Comparison of ENCODE assay signal across 2 cellular contexts in the genomic region with DNA sequence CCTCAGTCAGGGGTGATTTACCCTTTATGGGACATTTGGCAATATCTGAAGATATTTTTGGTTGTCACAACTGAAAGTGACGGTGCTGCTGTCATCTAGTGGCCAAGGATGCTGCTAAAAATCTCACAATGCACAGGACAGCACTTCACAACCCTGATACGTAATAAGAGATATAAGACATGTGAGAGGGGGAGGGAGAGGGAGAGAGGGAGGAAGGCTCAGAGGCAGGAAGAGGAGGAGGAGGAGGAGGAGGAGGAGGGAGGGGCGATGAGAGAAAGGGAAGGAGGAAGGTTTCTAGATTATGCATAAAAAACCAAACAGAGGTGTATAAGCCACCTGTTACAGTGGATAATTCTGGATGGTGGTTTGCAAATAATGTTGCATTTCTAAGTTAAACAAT.
TF ChIP-seq lines count a peak whose summit lies in the region.

No MANE protein-coding gene starts in this region.

TF ChIP-seq in SK-N-SH, 30 proteins besides CTCF, POLR2A, EP300 and RAD21 (continued from another document):
- TF ChIP-seq IRF3 (IDR thresholded peaks at IDR 0.05; ENCODE audit: low read depth, low read length) (no peak), MEF2A (IDR thresholded peaks at IDR 0.05; ENCODE audit: borderline replicate concordance, low read depth) (no peak)

TF ChIP-seq in SK-N-SH treated with all-trans-retinoic acid at 6 μM for 48 hours, 23 proteins besides CTCF, POLR2A, EP300 and RAD21 (continued from another document):
- TF ChIP-seq, protein P1, sequence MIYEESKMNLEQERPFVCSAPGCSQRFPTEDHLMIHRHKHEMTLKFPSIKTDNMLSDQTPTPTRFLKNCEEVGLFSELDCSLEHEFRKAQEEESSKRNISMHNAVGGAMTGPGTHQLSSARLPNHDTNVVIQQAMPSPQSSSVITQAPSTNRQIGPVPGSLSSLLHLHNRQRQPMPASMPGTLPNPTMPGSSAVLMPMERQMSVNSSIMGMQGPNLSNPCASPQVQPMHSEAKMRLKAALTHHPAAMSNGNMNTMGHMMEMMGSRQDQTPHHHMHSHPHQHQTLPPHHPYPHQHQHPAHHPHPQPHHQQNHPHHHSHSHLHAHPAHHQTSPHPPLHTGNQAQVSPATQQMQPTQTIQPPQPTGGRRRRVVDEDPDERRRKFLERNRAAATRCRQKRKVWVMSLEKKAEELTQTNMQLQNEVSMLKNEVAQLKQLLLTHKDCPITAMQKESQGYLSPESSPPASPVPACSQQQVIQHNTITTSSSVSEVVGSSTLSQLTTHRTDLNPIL (CRISPR knock-in tag; IDR thresholded peaks at IDR 0.05; ENCODE audit: low read depth): no peak
TF ChIP-seq in SK-N-SH treated with all-trans-retinoic acid at 6 μM for 48 hours: peak in this region for 0.
